Comparison of ENCODE assay signal across 35 cellular contexts in genomic region chr12:76896274-76896673, GRCh38.
"Had no signal": no experiment of that assay in that cellular context is flagged by ENCODE, and none has a peak within 500 bp of the region (broad histone marks: within the 10 kb centered on the region; RNA-seq: fewer than 3 reads in every experiment).

No MANE protein-coding gene starts in this region.

- H3K9me3 ChIP-seq: adrenal gland, body of pancreas had no signal

- H3K36me3 ChIP-seq: adrenal gland, brain microvascular endothelial cell, breast epithelium had no signal

- H3K4me1 Mint-ChIP-seq: activated B cell treated with CpG ODN at 0.5 μM for 24 hours; activated CD4-positive, alpha-beta T cell treated with anti-CD3 and anti-CD28 coated beads, Interleukin-2, amount 10 ng/mL, durations not matched to agents 24 days and 14 days; activated T-helper 17 cell treated with anti-CD3 and anti-CD28 coated beads, Interleukin-2, amount 50 U/mL, for 72 hours had no signal

- H3K4me1 ChIP-seq: adrenal gland, body of pancreas, breast epithelium had no signal

- H3K9me3 Mint-ChIP-seq: activated CD4-positive, alpha-beta T cell treated with anti-CD3 and anti-CD28 coated beads, Interleukin-2, amount 10 ng/mL, durations not matched to agents 24 days and 14 days; activated naive CD4-positive, alpha-beta T cell treated with anti-CD3 and anti-CD28 coated beads, Interleukin-2, amount 50 U/mL, for 72 hours; activated T-cell treated with anti-CD3 and anti-CD28 coated beads, Interleukin-2, amount 50 U/mL, for 4 hours; activated T-cell treated with anti-CD3 and anti-CD28 coated beads, Interleukin-2, amount 50 U/mL, for 72 hours; activated T-helper 1 cell treated with anti-CD3 and anti-CD28 coated beads, Interleukin-12 subunit alpha, Interleukin-12 subunit beta, Interleukin-2, Interleukin-4 antibody, amounts not matched to agents 30 ng/mL and 10 ng/mL and 1 ng/mL, durations not matched to agents 14 hours and 24 hours and 36 hours; activated T-helper 17 cell treated with anti-CD3 and anti-CD28 coated beads, Interleukin-2, amount 50 U/mL, for 72 hours; T-helper 1 cell treated with Interleukin-12 subunit alpha and Interleukin-12 subunit beta and Interleukin-4 antibody, amounts not matched to agents 30 μg/mL and 1 μg/mL, for 36 hours; T-helper 2 cell treated with Interferon-gamma antibody and Interleukin-4, amounts not matched to agents 5 μg/mL and 100 μg/mL, for 36 hours had no signal

- ATAC-seq: activated CD8-positive, alpha-beta T cell treated with anti-CD3 and anti-CD28 coated beads for 36 hours; activated naive CD4-positive, alpha-beta T cell treated with anti-CD3 and anti-CD28 coated beads, Interleukin-2, amount 50 U/mL, for 72 hours; activated T-cell treated with anti-CD3 and anti-CD28 coated beads, Interleukin-2, amount 50 U/mL, for 4 hours; activated T-helper 17 cell treated with anti-CD3 and anti-CD28 coated beads, Interleukin-2, amount 50 U/mL, for 72 hours; body of pancreas had no signal

- H3K27me3 Mint-ChIP-seq: activated naive CD8-positive, alpha-beta T cell treated with anti-CD3 and anti-CD28 coated beads for 36 hours; activated T-helper 17 cell treated with anti-CD3 and anti-CD28 coated beads, Interleukin-2, amount 50 U/mL, for 72 hours had no signal

- H3K27ac ChIP-seq: adrenal gland, body of pancreas, brain microvascular endothelial cell, breast epithelium, VCaP had no signal

- H3K36me3 Mint-ChIP-seq: activated CD4-positive, alpha-beta memory T cell treated with anti-CD3 and anti-CD28 coated beads for 36 hours; activated naive CD8-positive, alpha-beta T cell treated with anti-CD3 and anti-CD28 coated beads for 36 hours had no signal

- H3K4me3 Mint-ChIP-seq: activated B cell treated with CpG ODN at 0.5 μM for 24 hours; activated CD4-positive, alpha-beta memory T cell treated with anti-CD3 and anti-CD28 coated beads for 36 hours; activated CD4-positive, alpha-beta T cell treated with anti-CD3 and anti-CD28 coated beads, Interleukin-2, amount 10 ng/mL, durations not matched to agents 24 days and 14 days; activated CD8-positive, alpha-beta T cell treated with anti-CD3 and anti-CD28 coated beads for 36 hours; activated naive CD4-positive, alpha-beta T cell treated with anti-CD3 and anti-CD28 coated beads for 36 hours; activated naive CD8-positive, alpha-beta T cell treated with anti-CD3 and anti-CD28 coated beads for 36 hours; activated T-cell treated with anti-CD3 and anti-CD28 coated beads, Interleukin-2, amount 50 U/mL, for 4 hours; activated T-cell treated with anti-CD3 and anti-CD28 coated beads, Interleukin-2, amount 50 U/mL, for 72 hours; activated T-helper 1 cell treated with anti-CD3 and anti-CD28 coated beads, Interleukin-12 subunit alpha, Interleukin-12 subunit beta, Interleukin-2, Interleukin-4 antibody, amounts not matched to agents 30 ng/mL and 10 ng/mL and 1 ng/mL, durations not matched to agents 14 hours and 24 hours and 36 hours; activated T-helper 17 cell treated with anti-CD3 and anti-CD28 coated beads, Interleukin-2, amount 50 U/mL, for 72 hours; T-helper 1 cell treated with Interleukin-12 subunit alpha and Interleukin-12 subunit beta and Interleukin-4 antibody, amounts not matched to agents 30 μg/mL and 1 μg/mL, for 36 hours; T-helper 2 cell treated with Interferon-gamma antibody and Interleukin-4, amounts not matched to agents 5 μg/mL and 100 μg/mL, for 36 hours had no signal

- H3K4me3 ChIP-seq: adrenal gland, body of pancreas, breast epithelium had no signal

- DNase-seq: activated B cell treated with CpG ODN at 0.5 μM for 24 hours; activated CD4-positive, alpha-beta memory T cell treated with anti-CD3 and anti-CD28 coated beads for 36 hours; activated CD4-positive, alpha-beta T cell treated with anti-CD3 and anti-CD28 coated beads for 4 hours; activated CD4-positive, alpha-beta T cell treated with anti-CD3 and anti-CD28 coated beads, Interleukin-2, amount 10 ng/mL, durations not matched to agents 24 days and 14 days; activated CD4-positive, alpha-beta T cell treated with anti-CD3 and anti-CD28 coated beads, Interleukin-2, amount 50 U/mL, for 1 hour; activated CD4-positive, alpha-beta T cell treated with anti-CD3 and anti-CD28 coated beads, Interleukin-2, amount 50 U/mL, for 4 hours; activated CD4-positive, CD25-positive, alpha-beta regulatory T cell treated with anti-CD3 and anti-CD28 coated beads, Interleukin-2, amount 50 U/mL, for 72 hours; activated CD8-positive, alpha-beta memory T cell treated with anti-CD3 and anti-CD28 coated beads, Interleukin-2, amount 50 U/mL, for 4 hours; activated CD8-positive, alpha-beta T cell treated with anti-CD3 and anti-CD28 coated beads for 36 hours; activated effector memory CD4-positive, alpha-beta T cell treated with anti-CD3 and anti-CD28 coated beads, Interleukin-2, amount 50 U/mL, for 16 hours; activated gamma-delta T cell treated with Interleukin-2 at 50 U/mL for 16 hours; activated naive CD4-positive, alpha-beta T cell; activated naive CD4-positive, alpha-beta T cell treated with anti-CD3 and anti-CD28 coated beads for 36 hours; activated naive CD4-positive, alpha-beta T cell treated with anti-CD3 and anti-CD28 coated beads, Interleukin-2, amount 50 U/mL, for 16 hours; activated naive CD8-positive, alpha-beta T cell treated with anti-CD3 and anti-CD28 coated beads for 36 hours; activated T-cell treated with anti-CD3 and anti-CD28 coated beads for 4 hours; activated T-cell treated with anti-CD3 and anti-CD28 coated beads, Interleukin-2, amount 50 U/mL, for 1 hour; activated T-cell treated with anti-CD3 and anti-CD28 coated beads, Interleukin-2, amount 50 U/mL, for 4 hours; activated T-cell treated with anti-CD3 and anti-CD28 coated beads, Interleukin-2, amount 50 U/mL, for 72 hours; adrenal gland; amniotic stem cell; aorta; body of pancreas; central memory CD4-positive, alpha-beta T cell; T-helper 1 cell; T-helper 2 cell; T-helper 9 cell had no signal

- H3K27me3 ChIP-seq: adrenal gland, body of pancreas, brain microvascular endothelial cell, breast epithelium had no signal

- H3K27ac Mint-ChIP-seq: activated B cell treated with CpG ODN at 0.5 μM for 24 hours; activated CD4-positive, alpha-beta memory T cell treated with anti-CD3 and anti-CD28 coated beads for 36 hours; activated CD4-positive, alpha-beta T cell treated with anti-CD3 and anti-CD28 coated beads, Interleukin-2, amount 10 ng/mL, durations not matched to agents 24 days and 14 days; activated CD8-positive, alpha-beta T cell treated with anti-CD3 and anti-CD28 coated beads for 36 hours; activated naive CD4-positive, alpha-beta T cell treated with anti-CD3 and anti-CD28 coated beads for 36 hours; activated naive CD4-positive, alpha-beta T cell treated with anti-CD3 and anti-CD28 coated beads, Interleukin-2, amount 50 U/mL, for 72 hours; activated naive CD8-positive, alpha-beta T cell treated with anti-CD3 and anti-CD28 coated beads for 36 hours; activated T-cell treated with anti-CD3 and anti-CD28 coated beads, Interleukin-2, amount 50 U/mL, for 72 hours; activated T-helper 1 cell treated with anti-CD3 and anti-CD28 coated beads, Interleukin-12 subunit alpha, Interleukin-12 subunit beta, Interleukin-2, Interleukin-4 antibody, amounts not matched to agents 30 ng/mL and 10 ng/mL and 1 ng/mL, durations not matched to agents 14 hours and 24 hours and 36 hours; activated T-helper 17 cell treated with anti-CD3 and anti-CD28 coated beads, Interleukin-2, amount 50 U/mL, for 72 hours; T-helper 1 cell treated with Interleukin-12 subunit alpha and Interleukin-12 subunit beta and Interleukin-4 antibody, amounts not matched to agents 30 μg/mL and 1 μg/mL, for 36 hours; T-helper 2 cell treated with Interferon-gamma antibody and Interleukin-4, amounts not matched to agents 5 μg/mL and 100 μg/mL, for 36 hours had no signal
